ENCODE assay signal across 11 cellular contexts in the genomic region with DNA sequence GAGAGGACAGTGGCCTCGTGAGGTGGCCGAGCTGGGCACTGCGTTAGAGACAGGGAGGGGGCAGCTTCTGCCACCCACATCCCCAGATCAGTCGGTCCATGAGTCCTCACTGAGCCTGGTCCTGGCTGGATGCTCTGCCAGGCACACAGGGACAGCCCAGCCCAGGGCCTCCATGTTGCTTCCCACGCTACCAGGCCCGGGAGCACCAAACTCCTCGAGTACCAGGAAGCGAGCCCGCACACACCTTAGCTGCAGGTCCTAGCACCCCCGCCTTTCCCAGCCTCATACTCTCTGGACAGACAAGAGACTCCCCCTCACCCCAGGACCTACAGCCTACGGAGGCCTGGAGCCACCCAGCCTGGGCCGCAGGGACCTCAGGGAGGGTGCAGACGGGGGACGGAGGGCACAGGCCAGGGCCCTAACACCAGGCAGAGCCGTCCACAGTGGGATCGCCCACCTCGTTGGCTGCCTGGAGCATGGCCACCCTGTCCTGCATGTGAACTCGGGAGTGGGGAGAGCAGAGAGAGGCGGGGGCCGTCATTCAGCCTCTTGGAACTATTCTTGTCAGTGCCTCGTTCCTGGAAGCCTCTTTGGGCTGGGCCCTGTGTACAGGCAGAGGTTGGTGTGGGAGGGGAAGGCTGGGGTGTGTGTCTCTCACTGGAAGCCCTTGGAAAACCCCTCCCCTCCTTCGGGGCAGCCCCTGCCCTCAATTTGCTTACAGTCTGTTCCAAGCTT.
DNase-seq lines count a peak whose midpoint lies in the region; ATAC-seq, FAIRE-seq and TF ChIP-seq lines count a peak whose summit lies in the region.
"Had no signal": no experiment of that assay in that cellular context is flagged by ENCODE, and none has a peak within 500 bp of the region (broad histone marks: within the 10 kb centered on the region; RNA-seq: fewer than 3 reads in every experiment).

No MANE protein-coding gene starts in this region.

- CTCF ChIA-PET in A549 (lab: Yijun Ruan, JAX): no interaction called here
- CTCF ChIA-PET in CD8-positive, alpha-beta memory T cell (lab: Charles Lee): interaction anchor here (0.8 to 2.4 kb wide), 4 partner anchors 23 to 110 kb away, joined by 3 to 17 read pairs (median 6); no protein-coding TSS in a partner anchor
- CTCF ChIA-PET in T-cell (lab: Charles Lee): no interaction called here

- 71% methylated on average over 10 of the region's 22 CpGs for WGBS in A549 (ENCODE audit: missing lambda C conversion rate)
- 67 to 87% (median 76%) methylated on average over 8 to 22 of the region's 22 CpGs for WGBS in adrenal gland, 4 donors

- H3K9me3 ChIP-seq in A549: no peaks in the 10 kb centered on the region
- H3K9me3 ChIP-seq in CD8-positive, alpha-beta memory T cell (ENCODE audit: low read length): no peaks in the 10 kb centered on the region
- H3K9me3 ChIP-seq in adrenal gland (replicated peaks in 1 of 3): no peaks in the 10 kb centered on the region
- H3K9me3 ChIP-seq: HAP-1 had no signal

- H3K27me3 ChIP-seq in CD8-positive, alpha-beta memory T cell (ENCODE audit: insufficient read depth, low read length, poor library complexity, severe bottlenecking): no peaks in the 10 kb centered on the region
- H3K27me3 ChIP-seq in adrenal gland: no peaks in the 10 kb centered on the region

- H3K27ac ChIP-seq in A549: peak overlapping the region; percentile 61 to 90; a peak in 5 of 6 replicates
- H3K27ac ChIP-seq in CD8-positive, alpha-beta memory T cell (ENCODE audit: low read depth, low read length): no peak overlapping the region
- no peak overlapping the region for H3K27ac ChIP-seq in adrenal gland

- H3K4me1 ChIP-seq in A549 (peaks cover 16% of the 10 kb centered on the region; the same call in 2 of the 3 replicates), adrenal gland (replicated peaks in 1 of 2) (no peaks in the 10 kb centered on the region)
- H3K4me1 ChIP-seq in CD8-positive, alpha-beta memory T cell (ENCODE audit: insufficient read depth, low read length): peaks cover 70% of the 10 kb centered on the region
- H3K4me1 ChIP-seq: HAP-1 had no signal

- TF ChIP-seq CTCF in A549 (IDR thresholded peaks at IDR 0.05) (no peak), adrenal gland (IDR thresholded peaks at IDR 0.05) (no peak)

- no peak overlapping the region for H3K4me2 ChIP-seq in A549

- no peak for TF ChIP-seq EP300 in A549 (IDR thresholded peaks at IDR 0.05)

- POLR2A ChIA-PET in A549 (lab: Yijun Ruan, JAX): no interaction called here
- POLR2A ChIA-PET in CD8-positive, alpha-beta memory T cell (lab: Charles Lee): interaction anchor here (1.0 to 1.5 kb wide), 2 partner anchors 28 to 67 kb away, joined by 4 read pairs; no protein-coding TSS in a partner anchor
- POLR2A ChIA-PET in T-cell (lab: Charles Lee): no interaction called here

- no peaks in the 10 kb centered on the region for H3K27me3 Mint-ChIP-seq in CD8-positive, alpha-beta memory T cell
- H3K27me3 Mint-ChIP-seq in T-cell: no peaks in the 10 kb centered on the region
- H3K27me3 Mint-ChIP-seq in effector memory CD8-positive, alpha-beta T cell: no peaks in the 10 kb centered on the region

- H3K4me3 ChIP-seq in A549 (no peak overlapping the region), adrenal gland (no peak overlapping the region)
- no peak overlapping the region for H3K4me3 ChIP-seq in CD8-positive, alpha-beta memory T cell (ENCODE audit: low read length)
- H3K4me3 ChIP-seq: HAP-1 had no signal

- H3K4me3 Mint-ChIP-seq in CD8-positive, alpha-beta memory T cell: peak overlapping the region in 4 of 7 donors; percentile 23 to 78 (median 29)
- H3K4me3 Mint-ChIP-seq in T-cell: peak overlapping the region in 1 of 3 donors; percentile 44
- peak overlapping the region; percentile 43 to 54 for H3K4me3 Mint-ChIP-seq in effector memory CD8-positive, alpha-beta T cell

- no peaks in the 10 kb centered on the region for H3K36me3 Mint-ChIP-seq in CD8-positive, alpha-beta memory T cell
- no peaks in the 10 kb centered on the region for H3K36me3 Mint-ChIP-seq in T-cell
- peaks cover 15% of the 10 kb centered on the region for H3K36me3 Mint-ChIP-seq in effector memory CD8-positive, alpha-beta T cell (ENCODE audit: insufficient read depth)

- no peaks in the 10 kb centered on the region for H3K36me3 ChIP-seq in CD8-positive, alpha-beta memory T cell (ENCODE audit: insufficient read depth, low read length)
- no peaks in the 10 kb centered on the region for H3K36me3 ChIP-seq in adrenal gland (replicated peaks in 1 of 2)
- H3K36me3 ChIP-seq: HAP-1 had no signal

- no peak for DNase-seq in A549 (ENCODE audit: low read depth in 1 of 2, low spot score in 1 of 2)
- DNase-seq in CD8-positive, alpha-beta memory T cell: no peak
- no peak for DNase-seq in T-cell
- DNase-seq in effector memory CD8-positive, alpha-beta T cell: no peak
- no peak for DNase-seq in foreskin melanocyte
- no peak for DNase-seq in NCI-H524 treated with DMSO at 0.1 percent for 48 hours (lab: John Stamatoyannopoulos, UW)
- DNase-seq in adrenal gland: no peak
- DNase-seq in NCI-H2081 (lab: John Stamatoyannopoulos, UW): no peak
- DNase-seq: NCI-H2081 treated with DMSO at 0.1 percent for 48 hours, T1000 had no signal

- no peak for TF ChIP-seq RAD21 in A549 (conservative IDR thresholded peaks at IDR 0.05 in 1 of 2, IDR thresholded peaks at IDR 0.05 in 1 of 2)

- TF ChIP-seq POLR2A in A549 (IDR thresholded peaks at IDR 0.05; ENCODE audit: low read length) (no peak), adrenal gland (IDR thresholded peaks at IDR 0.05) (no peak)

- ATAC-seq in A549 (no peak), T-cell (replicated peaks in 1 of 4) (no peak)
- no peak for ATAC-seq in effector memory CD8-positive, alpha-beta T cell (replicated peaks)

- FAIRE-seq in A549 (lab: Jason Lieb, UNC): no peak

- H3K9me3 Mint-ChIP-seq in CD8-positive, alpha-beta memory T cell: no peaks in the 10 kb centered on the region
- no peaks in the 10 kb centered on the region for H3K9me3 Mint-ChIP-seq in T-cell
- H3K9me3 Mint-ChIP-seq in effector memory CD8-positive, alpha-beta T cell: no peaks in the 10 kb centered on the region

- H3K4me1 Mint-ChIP-seq in CD8-positive, alpha-beta memory T cell: peaks cover 71 to 89% (median 73%) of the 10 kb centered on the region in 3 donors
- peaks cover 67 to 86% (median 82%) of the 10 kb centered on the region in 3 donors for H3K4me1 Mint-ChIP-seq in T-cell
- H3K4me1 Mint-ChIP-seq in effector memory CD8-positive, alpha-beta T cell (ENCODE audit: low read depth in 2 of 2): peaks cover 68 to 73% of the 10 kb centered on the region in 2 donors

- intact Hi-C loops in adrenal gland (cut with DNase I): no loop called here

- peak overlapping the region; percentile 74 to 100 (median 98) for H3K27ac Mint-ChIP-seq in CD8-positive, alpha-beta memory T cell
- peak overlapping the region; percentile 80 to 88 for H3K27ac Mint-ChIP-seq in T-cell
- peak overlapping the region; percentile 98 to 99 for H3K27ac Mint-ChIP-seq in effector memory CD8-positive, alpha-beta T cell

TF ChIP-seq in A549, 52 proteins besides CTCF, POLR2A, EP300 and RAD21:
- TF ChIP-seq EHMT2 (IDR thresholded peaks at IDR 0.05; ENCODE audit: low read depth) (no peak), NPAS2 (CRISPR knock-in tag; IDR thresholded peaks at IDR 0.05; ENCODE audit: borderline replicate concordance) (no peak), RNF2 (IDR thresholded peaks at IDR 0.05; ENCODE audit: borderline replicate concordance, low read depth) (no peak), NR3C1 (IDR thresholded peaks at IDR 0.05) (no peak), MAFK (IDR thresholded peaks at IDR 0.05; ENCODE audit: partially characterized antibody) (no peak), SREBF2 (IDR thresholded peaks at IDR 0.05) (no peak)
TF ChIP-seq in A549: peak in this region for 0.

Comparison
In these comparisons a context has a peak if more than half of its experiments do, and no peak if none do; other contexts are left out.
1. H3K27ac ChIP-seq: peak in A549 (2 of 2); none in CD8-positive, alpha-beta memory T cell (single experiment) and adrenal gland (0 of 5).
2. Peak in every context shown above with its lines, with median percentiles within 50 percentile points of each other: H3K27ac Mint-ChIP-seq.